Comparison of ENCODE assay signal across 21 cellular contexts in the genomic region with DNA sequence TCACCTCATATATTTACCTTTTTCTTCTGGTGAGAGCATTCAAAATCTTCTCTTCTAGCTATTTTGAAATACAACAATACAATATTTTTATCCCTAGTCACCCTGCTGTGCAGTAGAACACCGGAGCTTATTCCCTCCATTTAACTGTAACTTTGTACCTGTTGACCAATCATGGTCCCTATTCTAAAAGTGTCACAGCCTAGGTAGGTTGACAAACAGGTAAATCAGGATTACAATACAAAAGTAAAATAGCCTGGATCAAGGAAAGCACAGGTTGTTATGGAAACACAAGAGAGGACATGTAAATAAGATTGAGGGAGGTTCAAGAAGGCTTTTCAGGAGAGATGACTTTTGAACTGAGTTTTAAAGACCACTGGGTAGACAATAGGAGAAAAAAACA.
"Had no signal": no experiment of that assay in that cellular context is flagged by ENCODE, and none has a peak within 500 bp of the region (broad histone marks: within the 10 kb centered on the region; RNA-seq: fewer than 3 reads in every experiment).

No MANE protein-coding gene starts in this region.

- H3K9me3 ChIP-seq: psoas muscle, right atrium auricular region, uterus had no signal

- H3K4me1 ChIP-seq: psoas muscle had no signal

- H3K27ac Mint-ChIP-seq: activated CD4-positive, alpha-beta memory T cell treated with anti-CD3 and anti-CD28 coated beads, Interleukin-2, amount 10 ng/mL, durations not matched to agents 7 days and 5 days; activated CD4-positive, alpha-beta T cell treated with anti-CD3 and anti-CD28 coated beads, Interleukin-2, amount 10 ng/mL, durations not matched to agents 24 days and 14 days; activated naive CD4-positive, alpha-beta T cell treated with anti-CD3 and anti-CD28 coated beads for 36 hours; activated T-cell treated with anti-CD3 and anti-CD28 coated beads, Interleukin-2, amount 50 U/mL, for 72 hours; endodermal cell; immature natural killer cell; natural killer cell had no signal

- H3K27ac ChIP-seq: cardiac muscle cell, psoas muscle, right atrium auricular region, uterus had no signal

- ATAC-seq: activated CD4-positive, CD25-positive, alpha-beta regulatory T cell treated with anti-CD3 and anti-CD28 coated beads, Interleukin-2, amount 50 U/mL, for 24 hours; activated T-cell treated with anti-CD3 and anti-CD28 coated beads, Interleukin-2, amount 50 U/mL, for 72 hours; left ventricle myocardium superior; natural killer cell; psoas muscle; stimulated activated naive CD8-positive, alpha-beta T cell treated with anti-CD3 and anti-CD28 coated beads, Interleukin-15, Interleukin-2, amounts not matched to agents 100 U/mL and 50 U/mL, for 24 hours had no signal

- H3K4me3 ChIP-seq: cardiac muscle cell, psoas muscle, right atrium auricular region, uterus had no signal

- DNase-seq: activated CD4-positive, alpha-beta memory T cell treated with anti-CD3 and anti-CD28 coated beads, Interleukin-2, amount 10 ng/mL, durations not matched to agents 7 days and 5 days; activated CD4-positive, alpha-beta T cell treated with anti-CD3 and anti-CD28 coated beads, Interleukin-2, amount 10 ng/mL, durations not matched to agents 24 days and 14 days; activated effector memory CD4-positive, alpha-beta T cell treated with Interleukin-2 at 50 U/mL for 16 hours; activated naive CD4-positive, alpha-beta T cell treated with anti-CD3 and anti-CD28 coated beads for 36 hours; activated T-cell treated with anti-CD3 and anti-CD28 coated beads, Interleukin-2, amount 50 U/mL, for 72 hours; cortex of kidney; endodermal cell; erythroblast; foreskin melanocyte; immature natural killer cell; kidney glomerular epithelial cell; left ventricle myocardium superior; midbrain; natural killer cell; psoas muscle; stimulated activated CD4-positive, alpha-beta T cell treated with anti-CD3 and anti-CD28 coated beads, Interleukin-4, amount 100 ng/mL, for 24 hours; stimulated activated naive CD8-positive, alpha-beta T cell treated with anti-CD3 and anti-CD28 coated beads, Interleukin-15, Interleukin-2, amounts not matched to agents 100 U/mL and 50 U/mL, for 24 hours; uterus had no signal

- H3K36me3 ChIP-seq: cardiac muscle cell, right atrium auricular region, uterus had no signal

- H3K9me3 Mint-ChIP-seq: activated CD4-positive, alpha-beta T cell treated with anti-CD3 and anti-CD28 coated beads, Interleukin-2, amount 10 ng/mL, durations not matched to agents 24 days and 14 days had no signal

- H3K27me3 ChIP-seq: cardiac muscle cell, right atrium auricular region, uterus had no signal

- H3K36me3 Mint-ChIP-seq: immature natural killer cell, natural killer cell had no signal

- H3K27me3 Mint-ChIP-seq: activated CD4-positive, alpha-beta memory T cell treated with anti-CD3 and anti-CD28 coated beads, Interleukin-2, amount 10 ng/mL, durations not matched to agents 7 days and 5 days; activated CD4-positive, alpha-beta T cell treated with anti-CD3 and anti-CD28 coated beads, Interleukin-2, amount 10 ng/mL, durations not matched to agents 24 days and 14 days had no signal

- H3K4me1 Mint-ChIP-seq: activated CD4-positive, alpha-beta memory T cell treated with anti-CD3 and anti-CD28 coated beads, Interleukin-2, amount 10 ng/mL, durations not matched to agents 7 days and 5 days; activated CD4-positive, alpha-beta T cell treated with anti-CD3 and anti-CD28 coated beads, Interleukin-2, amount 10 ng/mL, durations not matched to agents 24 days and 14 days; immature natural killer cell; natural killer cell had no signal

- H3K4me3 Mint-ChIP-seq: activated CD4-positive, alpha-beta memory T cell treated with anti-CD3 and anti-CD28 coated beads, Interleukin-2, amount 10 ng/mL, durations not matched to agents 7 days and 5 days; activated CD4-positive, alpha-beta T cell treated with anti-CD3 and anti-CD28 coated beads, Interleukin-2, amount 10 ng/mL, durations not matched to agents 24 days and 14 days; activated naive CD4-positive, alpha-beta T cell treated with anti-CD3 and anti-CD28 coated beads for 36 hours; activated T-cell treated with anti-CD3 and anti-CD28 coated beads, Interleukin-2, amount 50 U/mL, for 72 hours; endodermal cell; immature natural killer cell; natural killer cell had no signal
